ENCODE assay signal across 22 cellular contexts in genomic region chr19:44059229-44059628, GRCh38.
"Had no signal": no experiment of that assay in that cellular context is flagged by ENCODE, and none has a peak within 500 bp of the region (broad histone marks: within the 10 kb centered on the region; RNA-seq: fewer than 3 reads in every experiment).

No MANE protein-coding gene starts in this region.

- H3K36me3 ChIP-seq: ovary had no signal

- H3K4me1 ChIP-seq: left lung, right atrium auricular region, tibial nerve, upper lobe of left lung, vagina had no signal

- H3K9me3 ChIP-seq: vagina had no signal

- H3K27ac ChIP-seq: left lung, ovary, right atrium auricular region, skin epidermis, tibial nerve, upper lobe of left lung, vagina had no signal

- FAIRE-seq: islet of Langerhans, kidney had no signal

- H3K4me3 ChIP-seq: left lung, lung, ovary, right atrium auricular region, skin epidermis, tibial nerve, upper lobe of left lung, vagina had no signal

- DNase-seq: hypothalamus; immature natural killer cell; kidney; left colon; left lung; mesendoderm; naive thymus-derived CD4-positive, alpha-beta T cell; ovary; stimulated activated CD4-positive, alpha-beta T cell treated with anti-CD3 and anti-CD28 coated beads, Interleukin-1b, Interleukin-23, amount 100 ng/mL, for 48 hours; stimulated activated CD4-positive, alpha-beta T cell treated with anti-CD3 and anti-CD28 coated beads, Interleukin-2, amount 100 ng/mL, for 48 hours; stimulated activated CD4-positive, alpha-beta T cell treated with anti-CD3 and anti-CD28 coated beads, Interleukin-4, amount 100 ng/mL, for 4 hours; stimulated activated CD8-positive, alpha-beta memory T cell treated with anti-CD3 and anti-CD28 coated beads, Interleukin-4, amount 100 ng/mL, for 48 hours; stimulated activated naive CD4-positive, alpha-beta T cell treated with Interleukin-2 at 50 U/mL for 16 hours; stimulated activated naive CD8-positive, alpha-beta T cell treated with anti-CD3 and anti-CD28 coated beads, Interleukin-15, amount 100 ng/mL, for 72 hours; substantia nigra; upper lobe of left lung had no signal

- H3K27me3 ChIP-seq: left lung, ovary, right atrium auricular region, tibial nerve, upper lobe of left lung, vagina had no signal
